25 cellular contexts compared by ENCODE assay signal in the genomic region with DNA sequence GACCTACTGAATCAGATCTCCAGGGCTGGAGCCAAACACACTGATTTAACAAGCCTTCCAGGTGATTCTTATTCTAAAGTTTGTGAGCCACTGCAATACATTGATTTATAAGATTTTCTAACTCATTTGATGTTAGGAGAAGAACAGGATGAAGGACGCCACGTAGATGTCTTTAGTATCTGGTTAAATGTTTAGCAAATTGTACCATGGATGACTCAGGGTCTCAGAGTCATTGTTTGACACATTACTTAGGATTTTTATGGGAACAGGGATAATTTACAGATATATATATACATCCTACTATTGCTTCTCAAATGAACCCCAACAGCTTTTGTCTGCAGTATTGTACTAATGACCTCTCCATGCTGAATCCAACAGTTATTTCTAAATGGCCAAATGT.
DNase-seq lines count a peak whose midpoint lies in the region; ATAC-seq, FAIRE-seq and TF ChIP-seq lines count a peak whose summit lies in the region.
"Had no signal": no experiment of that assay in that cellular context is flagged by ENCODE, and none has a peak within 500 bp of the region (broad histone marks: within the 10 kb centered on the region; RNA-seq: fewer than 3 reads in every experiment).

No MANE protein-coding gene starts in this region.

- no peaks in the 10 kb centered on the region for H3K27me3 Mint-ChIP-seq in astrocyte (ENCODE audit: low read depth, unreplicated experiment)
- H3K27me3 Mint-ChIP-seq in stimulated activated naive CD8-positive, alpha-beta T cell treated with anti-CD3 and anti-CD28 coated beads, Interleukin-15, amount 100 ng/mL, for 72 hours = no peaks in the 10 kb centered on the region

- H3K79me2 ChIP-seq in astrocyte (ENCODE audit: insufficient read depth, low read length) (no peaks in the 10 kb centered on the region), osteoblast (ENCODE audit: insufficient read depth, low read length) (no peaks in the 10 kb centered on the region)

- TF ChIP-seq POLR2A in ovary (IDR thresholded peaks at IDR 0.05) = no peak

- peaks cover 18% of the 10 kb centered on the region for H3K4me1 Mint-ChIP-seq in astrocyte (ENCODE audit: low read depth, unreplicated experiment)
- no peaks in the 10 kb centered on the region for H3K4me1 Mint-ChIP-seq in stimulated activated naive CD8-positive, alpha-beta T cell treated with anti-CD3 and anti-CD28 coated beads, Interleukin-15, amount 100 ng/mL, for 72 hours
- H3K4me1 Mint-ChIP-seq: GM23338 had no signal

- no peak for ATAC-seq in stimulated activated naive CD8-positive, alpha-beta T cell treated with anti-CD3 and anti-CD28 coated beads, Interleukin-15, amount 100 ng/mL, for 72 hours
- ATAC-seq in GM21390 (IDR thresholded peaks at IDR 0.05; ENCODE audit: unreplicated experiment) = no peak
- ATAC-seq: CD8-positive, alpha-beta T cell; GM23338 had no signal

- TF ChIP-seq EP300 in ovary (IDR thresholded peaks at IDR 0.05) = no peak

- intact Hi-C loops in ovary (cut with DNase I) = no loop called here

- H4K20me1 ChIP-seq in astrocyte (ENCODE audit: insufficient read depth, low read length) (no peaks in the 10 kb centered on the region), osteoblast (ENCODE audit: insufficient read depth, low read length) (no peaks in the 10 kb centered on the region)

- 91 to 95% (median 94%) methylated on average over 2 of the region's 2 CpGs for WGBS in ovary, 3 donors

- H3K9me3 ChIP-seq in astrocyte (ENCODE audit: insufficient read depth, low read depth, low read length) (no peaks in the 10 kb centered on the region), osteoblast (ENCODE audit: low read depth, low read length) (no peaks in the 10 kb centered on the region), ovary (no peaks in the 10 kb centered on the region)
- H3K9me3 ChIP-seq: Caco-2 had no signal

- H3K36me3 ChIP-seq in astrocyte (ENCODE audit: insufficient read depth, low read length) = no peaks in the 10 kb centered on the region
- H3K36me3 ChIP-seq in osteoblast (ENCODE audit: insufficient read depth, low read length) = no peaks in the 10 kb centered on the region
- no peaks in the 10 kb centered on the region for H3K36me3 ChIP-seq in ovary

- no peak overlapping the region for H3K4me3 Mint-ChIP-seq in astrocyte (ENCODE audit: unreplicated experiment)
- H3K4me3 Mint-ChIP-seq in stimulated activated naive CD8-positive, alpha-beta T cell treated with anti-CD3 and anti-CD28 coated beads, Interleukin-15, amount 100 ng/mL, for 72 hours = no peak overlapping the region
- H3K4me3 Mint-ChIP-seq: CD8-positive, alpha-beta T cell; GM23338; H9 had no signal

- H3K27ac ChIP-seq in astrocyte (ENCODE audit: low read depth, low read length) (peak overlapping the region; percentile 12), osteoblast (ENCODE audit: low read depth, low read length) (no peak overlapping the region), ovary (no peak overlapping the region)
- H3K27ac ChIP-seq: KMS-11 had no signal

- H3K36me3 Mint-ChIP-seq in astrocyte (ENCODE audit: low read depth, unreplicated experiment) = no peaks in the 10 kb centered on the region
- H3K36me3 Mint-ChIP-seq: CD8-positive, alpha-beta T cell had no signal

- H3K9ac ChIP-seq in astrocyte (ENCODE audit: low read length) = no peak overlapping the region
- H3K9ac ChIP-seq: KMS-11 had no signal

- no peak for FAIRE-seq in astrocyte (lab: Jason Lieb, UNC)
- FAIRE-seq: RCC 7860 had no signal

- DNase-seq in ELR (ENCODE audit: low read depth) (peak; percentile 64), HT1080 (ENCODE audit: low read depth) (peak; percentile 48), astrocyte (ENCODE audit: low read depth) (no peak), osteoblast (ENCODE audit: insufficient read length, low spot score, missing footprints) (no peak), ovary (no peak)
- DNase-seq in stimulated activated naive CD8-positive, alpha-beta T cell treated with anti-CD3 and anti-CD28 coated beads, Interleukin-15, amount 100 ng/mL, for 72 hours = no peak
- DNase-seq: C1 segment of cervical spinal cord; Caco-2; CD8-positive, alpha-beta T cell; H9; NCI-H1092; NCI-H1436; NCI-H187; NCI-H2081 treated with DMSO at 0.1 percent for 48 hours; NCI-H2171; NCI-H226; NCI-H510A; NCI-H69; OCI-M1; SIG-M5 had no signal

- no peaks in the 10 kb centered on the region for H3K27me3 ChIP-seq in astrocyte (ENCODE audit: insufficient read depth, low read length)
- H3K27me3 ChIP-seq in osteoblast (ENCODE audit: insufficient read depth, low read length) = no peaks in the 10 kb centered on the region
- no peaks in the 10 kb centered on the region for H3K27me3 ChIP-seq in ovary

- peaks cover 7% of the 10 kb centered on the region for H3K9me3 Mint-ChIP-seq in astrocyte (ENCODE audit: unreplicated experiment)
- H3K9me3 Mint-ChIP-seq in stimulated activated naive CD8-positive, alpha-beta T cell treated with anti-CD3 and anti-CD28 coated beads, Interleukin-15, amount 100 ng/mL, for 72 hours = peaks cover 8 to 10% of the 10 kb centered on the region in 2 donors
- H3K9me3 Mint-ChIP-seq: H9 had no signal

- H3K27ac Mint-ChIP-seq in astrocyte (ENCODE audit: unreplicated experiment) = no peak overlapping the region
- no peak overlapping the region for H3K27ac Mint-ChIP-seq in stimulated activated naive CD8-positive, alpha-beta T cell treated with anti-CD3 and anti-CD28 coated beads, Interleukin-15, amount 100 ng/mL, for 72 hours
- H3K27ac Mint-ChIP-seq: CD8-positive, alpha-beta T cell; H9; IgD-negative memory B cell had no signal

- TF ChIP-seq CTCF in astrocyte (IDR thresholded peaks at IDR 0.05; ENCODE audit: insufficient read depth, low read depth, low read length) (no peak), osteoblast (IDR thresholded peaks at IDR 0.05; ENCODE audit: extremely low read depth, low read depth, low read length) (no peak), ovary (IDR thresholded peaks at IDR 0.05) (no peak)

- H3K4me3 ChIP-seq in astrocyte (ENCODE audit: insufficient read depth, low read depth, low read length) = no peak overlapping the region
- no peak overlapping the region for H3K4me3 ChIP-seq in osteoblast (ENCODE audit: insufficient read depth, low read length)
- no peak overlapping the region for H3K4me3 ChIP-seq in ovary
- H3K4me3 ChIP-seq: GM23338 had no signal

- H2AFZ ChIP-seq in astrocyte (ENCODE audit: low read depth, low read length) (no peak overlapping the region), osteoblast (ENCODE audit: low read length) (no peak overlapping the region)

- H3K4me2 ChIP-seq in astrocyte (ENCODE audit: low read length) (peak overlapping the region; percentile 17), osteoblast (ENCODE audit: insufficient read depth, low read length) (no peak overlapping the region)
- H3K4me2 ChIP-seq: GM23338, KMS-11 had no signal

- H3K4me1 ChIP-seq in astrocyte (ENCODE audit: insufficient read depth, low read length) (peaks cover 5% of the 10 kb centered on the region), osteoblast (ENCODE audit: insufficient read depth, low read length) (no peaks in the 10 kb centered on the region), ovary (ENCODE audit: insufficient read depth) (no peaks in the 10 kb centered on the region)

Comparison
In these comparisons a context has a peak if more than half of its experiments do, and no peak if none do; other contexts are left out.
1. DNase-seq: peak in ELR (single experiment) and HT1080 (single experiment); none in astrocyte (single experiment), stimulated activated naive CD8-positive, alpha-beta T cell treated with anti-CD3 and anti-CD28 coated beads, Interleukin-15, amount 100 ng/mL, for 72 hours (0 of 2), osteoblast (single experiment) and ovary (0 of 5).